ENCODE assay signal across 8 cellular contexts in the genomic region with DNA sequence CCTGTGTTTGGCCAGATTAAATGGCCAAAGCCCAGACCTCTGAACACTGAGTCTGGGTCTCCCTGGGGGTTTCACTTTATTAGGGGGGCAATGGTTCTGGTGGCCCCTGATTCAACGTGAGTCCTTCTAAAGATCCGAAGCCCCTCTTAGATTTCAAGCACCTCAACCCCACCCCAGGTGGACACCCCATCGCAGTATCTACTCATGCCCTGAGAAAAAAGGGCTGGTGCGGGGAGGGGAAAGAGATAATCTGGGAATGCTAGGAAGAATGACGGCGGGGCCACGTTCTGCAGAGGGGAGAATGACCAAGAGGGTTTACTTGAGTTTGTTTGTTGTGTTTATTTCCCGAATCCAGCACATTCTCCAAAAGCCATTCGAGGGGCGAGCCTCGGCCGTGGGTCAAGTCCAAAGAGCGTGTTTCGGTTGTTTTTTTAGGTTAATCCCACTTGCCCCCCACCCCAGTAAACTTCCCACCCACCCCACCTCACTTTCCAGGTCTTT. TPM values are rescaled to one million over a fixed set of nuclear protein-coding genes. Genes with fewer than 3 reads are reported as not detected.
DNase-seq lines count a peak whose midpoint lies in the region; ATAC-seq and TF ChIP-seq lines count a peak whose summit lies in the region.

No MANE protein-coding gene starts in this region.

- peak; percentile 45 for DNase-seq in DMS53 (lab: John Stamatoyannopoulos, UW)
- no peak for DNase-seq in DMS53 treated with DMSO at 0.1 percent for 48 hours (lab: John Stamatoyannopoulos, UW; ENCODE audit: unreplicated experiment)
- DNase-seq in activated CD8-positive, alpha-beta T cell treated with anti-CD3 and anti-CD28 coated beads for 36 hours, result no peak
- DNase-seq in stimulated activated naive CD8-positive, alpha-beta T cell treated with anti-CD3 and anti-CD28 coated beads, Interleukin-15, amount 100 ng/mL, for 72 hours, result no peak
- no peak for DNase-seq in inferior parietal cortex (ENCODE audit: extremely low spot score)
- no peak for DNase-seq in NCI-H510A (lab: John Stamatoyannopoulos, UW)

- peaks cover 52% of the 10 kb centered on the region for H3K27me3 Mint-ChIP-seq in activated CD8-positive, alpha-beta T cell treated with anti-CD3 and anti-CD28 coated beads for 36 hours
- peaks cover 88% of the 10 kb centered on the region for H3K27me3 Mint-ChIP-seq in stimulated activated naive CD8-positive, alpha-beta T cell treated with anti-CD3 and anti-CD28 coated beads, Interleukin-15, amount 100 ng/mL, for 72 hours

- H3K27me3 ChIP-seq in iPS-18a (ENCODE audit: control insufficient read depth, insufficient read depth, low read length), result peaks cover 37% of the 10 kb centered on the region

- peak overlapping the region; percentile 72 for H3K4me3 ChIP-seq in iPS-18a (ENCODE audit: low read length)

- intact Hi-C loops in activated CD8-positive, alpha-beta T cell treated with anti-CD3 and anti-CD28 coated beads for 36 hours (cut with micrococcal nuclease), result no loop called here

- H3K4me1 Mint-ChIP-seq in activated CD8-positive, alpha-beta T cell treated with anti-CD3 and anti-CD28 coated beads for 36 hours (ENCODE audit: low read depth), result peaks cover 8% of the 10 kb centered on the region
- H3K4me1 Mint-ChIP-seq in stimulated activated naive CD8-positive, alpha-beta T cell treated with anti-CD3 and anti-CD28 coated beads, Interleukin-15, amount 100 ng/mL, for 72 hours, result peaks cover 13% of the 10 kb centered on the region

- peak overlapping the region; percentile 61 for H3K4me3 Mint-ChIP-seq in activated CD8-positive, alpha-beta T cell treated with anti-CD3 and anti-CD28 coated beads for 36 hours
- peak overlapping the region; percentile 52 to 67 for H3K4me3 Mint-ChIP-seq in stimulated activated naive CD8-positive, alpha-beta T cell treated with anti-CD3 and anti-CD28 coated beads, Interleukin-15, amount 100 ng/mL, for 72 hours

- POLR2A ChIA-PET in activated CD8-positive, alpha-beta T cell treated with anti-CD3 and anti-CD28 coated beads for 36 hours (lab: Charles Lee), result no interaction called here

- no peaks in the 10 kb centered on the region for H3K9me3 Mint-ChIP-seq in activated CD8-positive, alpha-beta T cell treated with anti-CD3 and anti-CD28 coated beads for 36 hours
- no peaks in the 10 kb centered on the region for H3K9me3 Mint-ChIP-seq in stimulated activated naive CD8-positive, alpha-beta T cell treated with anti-CD3 and anti-CD28 coated beads, Interleukin-15, amount 100 ng/mL, for 72 hours

- H3K9me3 ChIP-seq in iPS-18a (ENCODE audit: control insufficient read depth, low read depth, low read length), result no peaks in the 10 kb centered on the region

- peak overlapping the region; percentile 46 for H3K9ac ChIP-seq in iPS-18a (ENCODE audit: low read length)

- CTCF ChIA-PET in activated CD8-positive, alpha-beta T cell treated with anti-CD3 and anti-CD28 coated beads for 36 hours (lab: Charles Lee), result no interaction called here

- H3K36me3 Mint-ChIP-seq in activated CD8-positive, alpha-beta T cell treated with anti-CD3 and anti-CD28 coated beads for 36 hours (ENCODE audit: low read depth), result no peaks in the 10 kb centered on the region

- no peak overlapping the region for H3K27ac Mint-ChIP-seq in activated CD8-positive, alpha-beta T cell treated with anti-CD3 and anti-CD28 coated beads for 36 hours
- no peak overlapping the region for H3K27ac Mint-ChIP-seq in stimulated activated naive CD8-positive, alpha-beta T cell treated with anti-CD3 and anti-CD28 coated beads, Interleukin-15, amount 100 ng/mL, for 72 hours

- TF ChIP-seq CTCF in activated CD8-positive, alpha-beta T cell treated with anti-CD3 and anti-CD28 coated beads for 36 hours (IDR thresholded peaks at IDR 0.05), result no peak

- no peaks in the 10 kb centered on the region for H3K36me3 ChIP-seq in iPS-18a (ENCODE audit: control insufficient read depth, low read depth, low read length)

- ATAC-seq in activated CD8-positive, alpha-beta T cell treated with anti-CD3 and anti-CD28 coated beads for 36 hours, result no peak
- no peak for ATAC-seq in stimulated activated naive CD8-positive, alpha-beta T cell treated with anti-CD3 and anti-CD28 coated beads, Interleukin-15, amount 100 ng/mL, for 72 hours
- no peak for ATAC-seq in GM19324 (IDR thresholded peaks at IDR 0.05; ENCODE audit: low FRiP score, unreplicated experiment)

- peaks cover 12% of the 10 kb centered on the region for H3K4me1 ChIP-seq in iPS-18a (ENCODE audit: control insufficient read depth, low read depth, low read length)

- no peak overlapping the region for H3K27ac ChIP-seq in iPS-18a (ENCODE audit: low read length)

RNA-seq across cellular contexts. Expression of gene PDLIM1, which starts 0.8 kb away (rescaled TPM):
- 1 to 10 TPM in 1 of 2 experiments, under 1 TPM in 1; 0.74 to 1.1 TPM for total RNA-seq in activated CD8-positive, alpha-beta T cell treated with anti-CD3 and anti-CD28 coated beads for 36 hours
